Comparison of ENCODE assay signal across 15 cellular contexts in the genomic region with DNA sequence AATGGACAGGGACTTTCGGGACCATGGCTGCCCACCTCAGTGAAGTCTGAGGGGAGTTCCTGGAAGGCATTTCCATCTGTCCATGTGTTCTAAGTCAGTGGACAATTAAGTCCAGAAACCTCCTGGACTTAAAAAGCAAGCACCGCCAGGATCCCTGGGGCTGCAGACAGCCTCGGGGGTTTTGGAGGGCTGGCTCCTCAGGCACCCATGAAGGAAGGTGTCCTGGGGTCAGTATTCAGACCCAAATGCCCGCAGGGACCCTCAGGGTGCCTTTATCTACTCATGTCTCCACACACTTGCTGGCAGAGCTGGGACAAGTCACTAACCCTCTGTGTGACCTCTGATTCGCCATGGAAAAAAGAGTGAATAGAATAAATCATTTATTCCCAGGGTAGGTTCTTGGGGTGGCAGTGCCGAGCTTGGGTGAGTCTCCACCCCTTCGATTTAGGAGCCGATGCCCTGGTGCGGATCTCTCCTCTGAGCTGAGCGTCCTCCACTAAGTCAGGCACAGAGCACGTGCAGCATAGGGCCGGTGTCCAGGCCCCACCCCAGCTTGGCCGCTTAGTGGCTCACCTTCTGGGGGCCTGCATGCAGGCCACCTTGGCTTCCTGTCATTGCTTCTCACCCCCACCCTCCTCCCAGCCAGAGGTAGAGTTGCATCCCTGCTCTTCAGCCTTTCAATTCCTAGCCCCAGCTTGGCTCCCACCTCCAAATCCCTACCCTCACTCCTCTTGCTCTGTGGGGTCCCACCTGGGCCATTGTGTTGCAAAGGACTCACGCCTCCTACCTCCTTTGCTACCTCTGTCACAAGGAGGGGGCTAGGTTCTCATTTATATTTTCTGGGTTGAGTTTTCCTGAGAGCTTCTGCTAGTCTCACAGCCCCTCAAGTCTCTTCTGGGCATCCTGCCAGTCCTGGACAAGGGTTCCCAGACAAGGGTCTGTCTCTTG. TPM values are rescaled to one million over a fixed set of nuclear protein-coding genes. Genes with fewer than 3 reads are reported as not detected.
DNase-seq lines count a peak whose midpoint lies in the region; ATAC-seq and TF ChIP-seq lines count a peak whose summit lies in the region.
"Had no signal": no experiment of that assay in that cellular context is flagged by ENCODE, and none has a peak within 500 bp of the region (broad histone marks: within the 10 kb centered on the region; RNA-seq: fewer than 3 reads in every experiment).

No MANE protein-coding gene starts in this region.

- H3K4me3 Mint-ChIP-seq in CD14-positive monocyte, result no peak overlapping the region
- peak overlapping the region; percentile 81 for H3K4me3 Mint-ChIP-seq in activated T-helper 17 cell treated with anti-CD3 and anti-CD28 coated beads, Interleukin-2, amount 50 U/mL, for 72 hours
- H3K4me3 Mint-ChIP-seq: type B pancreatic cell had no signal

- peak overlapping the region in 1 of 2 experiments; percentile 18 for H3K18ac ChIP-seq in mesenchymal stem cell (ENCODE audit: low read depth in 1 of 2, low read length in 2 of 2)

- no peak overlapping the region for H3K4me3 ChIP-seq in mesenchymal stem cell (ENCODE audit: insufficient read depth in 1 of 2, low read depth in 1 of 2, low read length in 2 of 2)
- H3K4me3 ChIP-seq in colonic mucosa, result no peak overlapping the region
- H3K4me3 ChIP-seq in ascending aorta, result no peak overlapping the region

- H3K4me1 ChIP-seq in mesenchymal stem cell (ENCODE audit: control insufficient read depth, insufficient read depth, low read depth, low read length), result peaks cover 49% of the 10 kb centered on the region
- H3K4me1 ChIP-seq in colonic mucosa, result peaks cover 13% of the 10 kb centered on the region
- H3K4me1 ChIP-seq in ascending aorta, result no peaks in the 10 kb centered on the region

- no peak overlapping the region for H3K4me2 ChIP-seq in mesenchymal stem cell (ENCODE audit: low read length, poor library complexity, severe bottlenecking)

- H3K23ac ChIP-seq in mesenchymal stem cell (ENCODE audit: low read length in 2 of 2), result no peak overlapping the region

- intact Hi-C loops in CD14-positive monocyte (cut with micrococcal nuclease) (no loop called here), colonic mucosa (cut with DNase I) (no loop called here), ascending aorta (cut with DNase I) (no loop called here)

- no peak for ATAC-seq in activated T-helper 17 cell treated with anti-CD3 and anti-CD28 coated beads, Interleukin-2, amount 50 U/mL, for 72 hours (replicated peaks)

- no peak overlapping the region for H2AFZ ChIP-seq in mesenchymal stem cell (ENCODE audit: low read depth, low read length)

- H2BK12ac ChIP-seq in mesenchymal stem cell (ENCODE audit: low read length in 2 of 2), result no peak overlapping the region

- no peaks in the 10 kb centered on the region for H3K9me3 ChIP-seq in mesenchymal stem cell (ENCODE audit: control insufficient read depth, low read length)
- no peaks in the 10 kb centered on the region for H3K9me3 ChIP-seq in colonic mucosa
- no peaks in the 10 kb centered on the region for H3K9me3 ChIP-seq in ascending aorta

- peak overlapping the region; percentile 21 for H4K91ac ChIP-seq in mesenchymal stem cell (ENCODE audit: low read length)

- peak overlapping the region; percentile 48 for H2BK15ac ChIP-seq in mesenchymal stem cell (ENCODE audit: low read depth, poor library complexity, severe bottlenecking)

- H3K36me3 ChIP-seq in mesenchymal stem cell (ENCODE audit: control insufficient read depth in 1 of 2, insufficient read depth in 2 of 2, low read depth in 1 of 2, low read length in 2 of 2) (peaks cover 50 to 75% of the 10 kb centered on the region in 2 experiments), colonic mucosa (no peaks in the 10 kb centered on the region), ascending aorta (peaks cover 0 to 9% of the 10 kb centered on the region in 2 donors)

- H3K27ac ChIP-seq in mesenchymal stem cell (ENCODE audit: low read length, poor library complexity, severe bottlenecking) (no peak overlapping the region), colonic mucosa (no peak overlapping the region), ascending aorta (no peak overlapping the region)

- H3K4ac ChIP-seq in mesenchymal stem cell (ENCODE audit: low read depth in 1 of 2, low read length in 2 of 2), result no peak overlapping the region

- H3K9me3 Mint-ChIP-seq in CD14-positive monocyte, result no peaks in the 10 kb centered on the region
- no peaks in the 10 kb centered on the region for H3K9me3 Mint-ChIP-seq in activated T-helper 17 cell treated with anti-CD3 and anti-CD28 coated beads, Interleukin-2, amount 50 U/mL, for 72 hours
- H3K9me3 Mint-ChIP-seq: type B pancreatic cell had no signal

- H2AK5ac ChIP-seq in mesenchymal stem cell (ENCODE audit: low read length, severe bottlenecking), result no peak overlapping the region

- no peak overlapping the region for H4K8ac ChIP-seq in mesenchymal stem cell (ENCODE audit: low read length)

- peaks cover 72% of the 10 kb centered on the region for H3K4me1 Mint-ChIP-seq in CD14-positive monocyte
- peaks cover 57% of the 10 kb centered on the region for H3K4me1 Mint-ChIP-seq in activated T-helper 17 cell treated with anti-CD3 and anti-CD28 coated beads, Interleukin-2, amount 50 U/mL, for 72 hours

- peak overlapping the region in 4 of 7 donors; percentile 33 to 73 (median 53) for H3K27ac Mint-ChIP-seq in CD14-positive monocyte
- peak overlapping the region; percentile 98 for H3K27ac Mint-ChIP-seq in activated T-helper 17 cell treated with anti-CD3 and anti-CD28 coated beads, Interleukin-2, amount 50 U/mL, for 72 hours
- H3K27ac Mint-ChIP-seq: type B pancreatic cell had no signal

- no peak for TF ChIP-seq CTCF in CD14-positive monocyte (IDR thresholded peaks at IDR 0.05)
- no peak for TF ChIP-seq CTCF in colonic mucosa (IDR thresholded peaks at IDR 0.05)
- no peak for TF ChIP-seq CTCF in ascending aorta (IDR thresholded peaks at IDR 0.05)

- no peak overlapping the region for H3K9ac ChIP-seq in mesenchymal stem cell (ENCODE audit: low read length)
- no peak overlapping the region for H3K9ac ChIP-seq in colonic mucosa (ENCODE audit: low read depth in 2 of 2, low read length in 2 of 2)

- H3K14ac ChIP-seq in mesenchymal stem cell (ENCODE audit: low read length in 2 of 2), result no peak overlapping the region

- no peaks in the 10 kb centered on the region for H3K27me3 ChIP-seq in mesenchymal stem cell (ENCODE audit: control insufficient read depth in 1 of 2, insufficient read depth in 1 of 2, low read length in 2 of 2)
- no peaks in the 10 kb centered on the region for H3K27me3 ChIP-seq in colonic mucosa
- no peaks in the 10 kb centered on the region for H3K27me3 ChIP-seq in ascending aorta

- H3K27me3 Mint-ChIP-seq in CD14-positive monocyte (ENCODE audit: low read depth in 3 of 3), result peaks cover 0 to 2% (median 0%) of the 10 kb centered on the region in 3 donors
- H3K27me3 Mint-ChIP-seq in activated T-helper 17 cell treated with anti-CD3 and anti-CD28 coated beads, Interleukin-2, amount 50 U/mL, for 72 hours, result no peaks in the 10 kb centered on the region
- H3K27me3 Mint-ChIP-seq: type B pancreatic cell had no signal

- peaks cover 44% of the 10 kb centered on the region for H3K79me1 ChIP-seq in mesenchymal stem cell (replicated peaks; ENCODE audit: low read length, poor library complexity, severe bottlenecking)

- H2BK120ac ChIP-seq in mesenchymal stem cell (ENCODE audit: low read depth, low read length), result no peak overlapping the region

- H3K36me3 Mint-ChIP-seq in CD14-positive monocyte, result peaks cover 73 to 88% of the 10 kb centered on the region in 2 donors
- H3K36me3 Mint-ChIP-seq in activated T-helper 17 cell treated with anti-CD3 and anti-CD28 coated beads, Interleukin-2, amount 50 U/mL, for 72 hours (ENCODE audit: low read depth), result peaks cover 74% of the 10 kb centered on the region

- no peak overlapping the region for H2BK5ac ChIP-seq in mesenchymal stem cell (ENCODE audit: low read depth, low read length, poor library complexity, severe bottlenecking)

- 91% methylated on average over 13 of the region's 14 CpGs for WGBS in mesenchymal stem cell

- DNase-seq in CD14-positive monocyte (ENCODE audit: low spot score), result no peak
- DNase-seq in ELF-1 (ENCODE audit: low read depth, low spot score), result peak; percentile 33
- no peak for DNase-seq in mesenchymal stem cell
- no peak for DNase-seq in kidney tubule cell (ENCODE audit: low spot score)
- no peak for DNase-seq in stimulated activated CD4-positive, alpha-beta T cell treated with anti-CD3 and anti-CD28 coated beads, Interleukin-2, amount 100 ng/mL, for 48 hours
- no peak for DNase-seq in colonic mucosa
- DNase-seq in ascending aorta (ENCODE audit: low spot score in 2 of 2), result no peak
- DNase-seq: effector memory CD4-positive, alpha-beta T cell; EL; foreskin fibroblast; kidney; NCI-H1436 treated with DMSO at 0.1 percent for 48 hours; SW 1271 had no signal

RNA-seq across cellular contexts. Expression of gene SLC6A6, which starts 19.9 kb away (rescaled TPM):
- 10 to 100 TPM; 18.4 to 24.5 TPM for polyA plus RNA-seq in CD14-positive monocyte
- 100 to 1,000 TPM in 1 of 2 donors, 10 to 100 TPM in 1; 80.1 to 219 TPM for total RNA-seq in activated T-helper 17 cell treated with anti-CD3 and anti-CD28 coated beads, Interleukin-2, amount 50 U/mL, for 72 hours
- polyA plus RNA-seq in mesenchymal stem cell (2013, experiment 1 of 2), result 34.8 TPM
- polyA plus RNA-seq in mesenchymal stem cell (2013, experiment 2 of 2), result 33.8 TPM
- total RNA-seq in colonic mucosa (10 to 100 TPM in 1 of 2 donors, 1 to 10 TPM in 1; 7.2 to 13.0 TPM), ascending aorta (78.1 TPM)
